Comparison of ENCODE assay signal across 17 cellular contexts in genomic region chr16:84817206-84817605, GRCh38. TPM values are rescaled to one million over a fixed set of nuclear protein-coding genes. Genes with fewer than 3 reads are reported as not detected.
DNase-seq lines count a peak whose midpoint lies in the region; ATAC-seq, FAIRE-seq and TF ChIP-seq lines count a peak whose summit lies in the region.
"Had no signal": no experiment of that assay in that cellular context is flagged by ENCODE, and none has a peak within 500 bp of the region (broad histone marks: within the 10 kb centered on the region; RNA-seq: fewer than 3 reads in every experiment).

No MANE protein-coding gene starts in this region.

- no peak overlapping the region for H2BK12ac ChIP-seq in trophoblast cell (ENCODE audit: low read length)

- peak overlapping the region; percentile 44 for H2AK5ac ChIP-seq in trophoblast cell (ENCODE audit: low read length)

- H3K4me1 ChIP-seq in K562 (replicated peaks in 1 of 2; ENCODE audit: control insufficient read depth in 2 of 2, insufficient read depth in 2 of 2, low read length in 2 of 2) (peaks cover 8 to 12% of the 10 kb centered on the region in 2 experiments; a peak in 2 of 5 replicates), mucosa of descending colon (ENCODE audit: low read depth) (peaks cover 13% of the 10 kb centered on the region), trophoblast cell (ENCODE audit: control insufficient read depth in 1 of 2, insufficient read depth in 2 of 2, low read length in 2 of 2) (peaks cover 16 to 30% of the 10 kb centered on the region in 2 experiments)

- peaks cover 14% of the 10 kb centered on the region for H3K79me1 ChIP-seq in trophoblast cell (ENCODE audit: low read length)

- peaks cover 5% of the 10 kb centered on the region for H3K9me3 ChIP-seq in K562 (replicated peaks; ENCODE audit: control insufficient read depth, insufficient read depth, low read depth, low read length)
- H3K9me3 ChIP-seq in mucosa of descending colon = no peaks in the 10 kb centered on the region
- peaks cover 6% of the 10 kb centered on the region for H3K9me3 ChIP-seq in trophoblast cell (ENCODE audit: insufficient read depth, low read depth, low read length)

- in situ Hi-C loops in K562 (cut with MboI) = no loop called here

- H3K9me1 ChIP-seq in K562 (ENCODE audit: control insufficient read depth, insufficient read depth, low read length) = no peaks in the 10 kb centered on the region

- H2BK5ac ChIP-seq in trophoblast cell (ENCODE audit: low read depth, low read length, poor library complexity) = no peak overlapping the region

- no peak for TF ChIP-seq RAD21 in K562 (CRISPR knock-in tag; conservative IDR thresholded peaks at IDR 0.05 in 1 of 2, IDR thresholded peaks at IDR 0.05 in 1 of 2)

- no peak overlapping the region for H3K4me3 ChIP-seq in K562
- H3K4me3 ChIP-seq in mucosa of descending colon = no peak overlapping the region
- H3K4me3 ChIP-seq in trophoblast cell (ENCODE audit: low read depth, low read length) = no peak overlapping the region

- H4K20me1 ChIP-seq in K562 (replicated peaks; ENCODE audit: control insufficient read depth, insufficient read depth, low read length) = peaks cover 14% of the 10 kb centered on the region; the same call in 1 of the 2 replicates

- H4K8ac ChIP-seq in trophoblast cell (ENCODE audit: low read depth, low read length) = no peak overlapping the region

- FAIRE-seq in K562 (lab: Jason Lieb, UNC) = no peak
- FAIRE-seq: GM12891 had no signal

- H3K23ac ChIP-seq in trophoblast cell (ENCODE audit: low read length) = no peak overlapping the region

- H3K36me3 ChIP-seq in K562 (ENCODE audit: control insufficient read depth, insufficient read depth, low read length) (no peaks in the 10 kb centered on the region), mucosa of descending colon (ENCODE audit: low read depth) (no peaks in the 10 kb centered on the region), trophoblast cell (ENCODE audit: control insufficient read depth in 1 of 2, insufficient read depth in 2 of 2, low read length in 2 of 2) (peaks cover 0 to 3% of the 10 kb centered on the region in 2 experiments)

- no peaks in the 10 kb centered on the region for H3K79me2 ChIP-seq in K562 (ENCODE audit: control insufficient read depth, insufficient read depth, low read length)
- peaks cover 11% of the 10 kb centered on the region for H3K79me2 ChIP-seq in trophoblast cell (ENCODE audit: control insufficient read depth, insufficient read depth, low read length, poor library complexity)

- H3K27me3 ChIP-seq in K562 (ENCODE audit: control insufficient read depth in 2 of 2, insufficient read depth in 2 of 2, low read length in 2 of 2) (peaks cover 66 to 95% of the 10 kb centered on the region in 2 experiments), trophoblast cell (ENCODE audit: insufficient read depth, low read length) (no peaks in the 10 kb centered on the region)

- no peak overlapping the region for H2BK120ac ChIP-seq in trophoblast cell (ENCODE audit: insufficient read depth, low read length, poor library complexity)

- TF ChIP-seq EP300 in K562 (IDR thresholded peaks at IDR 0.05; ENCODE audit: low read length) = no peak

- no peak for DNase-seq in K562 (ENCODE audit: extremely low read depth in 1 of 4, low spot score in 3 of 4)
- DNase-seq in mucosa of descending colon = peak in 2 of 3 donors; percentile 23 to 34
- DNase-seq in trophoblast cell = no peak
- no peak for DNase-seq in NCI-H1930 (lab: John Stamatoyannopoulos, UW)
- DNase-seq: C1 segment of cervical spinal cord; Calu3; CD4-positive, alpha-beta memory T cell; COR-L47; DMS53; DMS79 treated with DMSO at 0.1 percent for 48 hours; GF-D8; GOT3; H9; HFFc6 had no signal

- TF ChIP-seq POLR2A in K562 (conservative IDR thresholded peaks at IDR 0.05) = no peak

- CTCF ChIA-PET in K562 (lab: Yijun Ruan, JAX; ENCODE audit: low intra/inter-chr PET ratio) = no interaction called here

- H3K9ac ChIP-seq in K562 (ENCODE audit: insufficient read depth in 1 of 2, low read depth in 2 of 2, low read length in 2 of 2) = no peak overlapping the region
- H3K9ac ChIP-seq in trophoblast cell (ENCODE audit: low read length) = no peak overlapping the region

- H3K18ac ChIP-seq in trophoblast cell (ENCODE audit: low read length) = no peak overlapping the region

- intact Hi-C loops in K562 (cut with micrococcal nuclease) (no loop called here), mucosa of descending colon (cut with DNase I, micrococcal nuclease) (no loop called here)

- TF ChIP-seq CTCF in K562 (IDR thresholded peaks at IDR 0.05 in 2 of 3, conservative IDR thresholded peaks at IDR 0.05 in 1 of 3; ENCODE audit: insufficient read depth in 2 of 3, low read depth in 1 of 3, low read length in 3 of 3) (no peak), mucosa of descending colon (IDR thresholded peaks at IDR 0.05) (no peak)

- H3K14ac ChIP-seq in trophoblast cell (ENCODE audit: low read length) = no peak overlapping the region

- H3K4ac ChIP-seq in trophoblast cell (ENCODE audit: low read depth, low read length) = no peak overlapping the region

- no peak for ATAC-seq in K562
- no peak for ATAC-seq in mucosa of descending colon
- no peak for ATAC-seq in GM18502 (IDR thresholded peaks at IDR 0.05; ENCODE audit: poor library complexity, unreplicated experiment)
- no peak for ATAC-seq in HG02571 (IDR thresholded peaks at IDR 0.05; ENCODE audit: unreplicated experiment)

- H2AFZ ChIP-seq in K562 (ENCODE audit: low read depth, low read length) (no peak overlapping the region), trophoblast cell (ENCODE audit: insufficient read depth, low read length, poor library complexity) (no peak overlapping the region)

- H4K91ac ChIP-seq in trophoblast cell (ENCODE audit: low read depth, low read length) = peak overlapping the region; percentile 4

- 1% methylated on average over 10 of the region's 10 CpGs for WGBS in K562 (ENCODE audit: insufficient coverage, low coverage, missing lambda C conversion rate)
- no CpG with 5 or more reads among the region's 10 CpGs for WGBS in trophoblast cell (ENCODE audit: extremely low coverage, insufficient coverage, insufficient read length)

- H3K27ac ChIP-seq in K562 (ENCODE audit: extremely low read depth, low read depth, low read length) (no peak overlapping the region), trophoblast cell (ENCODE audit: low read depth, low read length) (no peak overlapping the region)

- POLR2A ChIA-PET in K562 (lab: Yijun Ruan, JAX) = interaction anchor here (0.7 kb wide), 2 partner anchors 10 to 14 kb away, joined by 3 to 5 read pairs; no protein-coding TSS in a partner anchor

- no peak overlapping the region for H4K12ac ChIP-seq in trophoblast cell (ENCODE audit: low read depth, low read length)

- BruUV-seq in K562 (replicated peaks; lab: Mats Ljungman, UMichigan) = no TSS peak

- H3K4me2 ChIP-seq in K562 (ENCODE audit: insufficient read depth, low read length) = no peak overlapping the region
- H3K4me2 ChIP-seq in trophoblast cell (ENCODE audit: low read length) = no peak overlapping the region

TF ChIP-seq in K562, 482 proteins besides CTCF, POLR2A, EP300 and RAD21:
- TF ChIP-seq CEBPG (CRISPR knock-in tag; IDR thresholded peaks at IDR 0.05) = peak; percentile 40; the same call in 1 of the 2 replicates
- 0 out of 4 replicates have a peak, but pooled peaks of 1 of the 2 experiments have one; percentile 27 for TF ChIP-seq CEBPG (tag; conservative IDR thresholded peaks at IDR 0.05 in 1 of 2, IDR thresholded peaks at IDR 0.05 in 1 of 2)
- no peak for TF ChIP-seq ZBTB17 (CRISPR knock-in tag; IDR thresholded peaks at IDR 0.05)
- TF ChIP-seq POLR2AphosphoS5 (IDR thresholded peaks at IDR 0.05; ENCODE audit: control insufficient read depth, insufficient read depth, low read depth, low read length) = no peak
- TF ChIP-seq GTF2A2 (tag; IDR thresholded peaks at IDR 0.05) = no peak
- TF ChIP-seq FOXP1 (CRISPR knock-in tag; IDR thresholded peaks at IDR 0.05) = no peak
- TF ChIP-seq PHTF2 (CRISPR knock-in tag; IDR thresholded peaks at IDR 0.05) = no peak

RNA-seq across cellular contexts. Expression of gene CRISPLD2, which starts 2.6 kb away (rescaled TPM):
- total RNA-seq in K562 (2011; cell fraction: chromatin; rRNA removed; ENCODE audit: low replicate concordance) = 0.42 TPM in 1 of 2 replicates, not detected in the other
- total RNA-seq in K562 (2011; cell fraction: nucleolus; rRNA removed) = 0.13 and 0.17 TPM in 2 replicates
- 0.31 TPM in 1 of 2 replicates, not detected in the other for total RNA-seq in K562 (2011; cell fraction: nucleoplasm; rRNA removed)
- total RNA-seq in K562 (2014; rRNA removed) (0.12 TPM in 1 of 2 replicates, not detected in the other), K562 (2014; rRNA removed; fragmentation: Illumina TruSeq; extraction: Trizol) (0.04 and 0.10 TPM in 2 replicates), K562 (2015; rRNA removed; fragmentation: Illumina TruSeq; extraction: Trizol) (not detected in 2 replicates), K562 (2021) (0.22 and 0.24 TPM in 2 replicates), mucosa of descending colon (100 to 1,000 TPM in 1 of 3 donors, 10 to 100 TPM in 2; 10.5 to 114 (median 38.7) TPM)
- polyA plus RNA-seq in K562 (2011; rRNA removed) (0.05 TPM in 1 of 2 replicates, not detected in the other), K562 (2014; fragmentation: Illumina TruSeq; extraction: Trizol) (0.03 and 0.06 TPM in 2 replicates), K562 (2014; fragmentation: Nextera tagmentation; extraction: Ambion mirVana) (under 1 TPM in 1 of 2 experiments, not detected in 1; 0.03 TPM), K562 (2014; rRNA removed) (0.08 TPM in 1 of 2 replicates, not detected in the other)
- 0.03 and 0.19 TPM in 2 replicates for polyA plus RNA-seq in K562 (2011; cell fraction: cytosol; rRNA removed)
- polyA plus RNA-seq in K562 (2011; cell fraction: nucleus; rRNA removed) = 0.34 TPM in 1 of 2 replicates, not detected in the other
- 0.07 and 0.16 TPM in 2 replicates for polyA plus RNA-seq in K562 (2012)
- polyA minus RNA-seq in K562 (2011; rRNA and poly(A)+ RNA removed) = 0.04 and 0.06 TPM in 2 replicates
- polyA minus RNA-seq in K562 (2011; cell fraction: cytosol; rRNA and poly(A)+ RNA removed) = not detected in 2 replicates
- polyA minus RNA-seq in K562 (2011; cell fraction: nucleus; rRNA and poly(A)+ RNA removed) = 0.27 TPM in 1 of 2 replicates, not detected in the other
- 121 and 124 TPM in 2 replicates for polyA plus RNA-seq in trophoblast cell (2013)

Comparison
In these comparisons a context has a peak if more than half of its experiments do, and no peak if none do; other contexts are left out.
1. DNase-seq: peak in mucosa of descending colon (2 of 3); none in K562 (0 of 4), trophoblast cell (0 of 2) and NCI-H1930 (0 of 2).
2. RNA of gene CRISPLD2, which starts 2.6 kb away (total RNA-seq): 10.5 to 114 TPM in mucosa of descending colon; 0.04 to 0.42 TPM in K562; every median in the first group is over 4 times any median in the second.